18 cellular contexts compared by ENCODE assay signal in genomic region chr12:94754653-94755052, GRCh38.
A peak's percentile ranks its signal among the peaks of the same experiment; 100 is the strongest.
DNase-seq lines count a peak whose midpoint lies in the region; FAIRE-seq and TF ChIP-seq lines count a peak whose summit lies in the region.
"Had no signal": no experiment of that assay in that cellular context is flagged by ENCODE, and none has a peak within 500 bp of the region (broad histone marks: within the 10 kb centered on the region; RNA-seq: fewer than 3 reads in every experiment).

No MANE protein-coding gene starts in this region.

- H3K4me1 ChIP-seq in OCI-LY1 (ENCODE audit: insufficient read depth, low read length, severe bottlenecking) = no peaks in the 10 kb centered on the region
- no peaks in the 10 kb centered on the region for H3K4me1 ChIP-seq in endothelial cell of umbilical vein (ENCODE audit: control insufficient read depth, extremely low read depth, insufficient read depth, low read length)
- no peaks in the 10 kb centered on the region for H3K4me1 ChIP-seq in Peyer's patch
- H3K4me1 ChIP-seq: sigmoid colon had no signal

- DNase-seq in DMS53 (lab: John Stamatoyannopoulos, UW) (peak; percentile 38), DMS53 treated with DMSO at 0.1 percent for 48 hours (lab: John Stamatoyannopoulos, UW; ENCODE audit: unreplicated experiment) (no peak), endothelial cell of umbilical vein (ENCODE audit: low read depth, low spot score) (no peak), osteocyte (ENCODE audit: extremely low spot score, unreplicated experiment) (no peak), Peyer's patch (no peak), NCI-H748 (lab: John Stamatoyannopoulos, UW; ENCODE audit: unreplicated experiment) (no peak), frontal cortex (ENCODE audit: low spot score in 2 of 2) (no peak)
- DNase-seq: 8988T; activated CD4-positive, CD25-positive, alpha-beta regulatory T cell; activated naive CD4-positive, alpha-beta T cell; central memory CD4-positive, alpha-beta T cell; NCI-H1436 treated with DMSO at 0.1 percent for 48 hours; NCI-H446; sigmoid colon had no signal

- no peaks in the 10 kb centered on the region for H3K9me3 Mint-ChIP-seq in osteocyte (ENCODE audit: unreplicated experiment)
- H3K9me3 Mint-ChIP-seq: GM23338; stimulated activated effector memory CD8-positive, alpha-beta T cell treated with anti-CD3 and anti-CD28 coated beads, Interleukin-12 subunit alpha, Interleukin-12 subunit beta, amount 100 ng/mL, for 72 hours had no signal

- no TSS peak for BruUV-seq in endothelial cell of umbilical vein (replicated peaks; lab: Mats Ljungman, UMichigan)

- peaks cover 48% of the 10 kb centered on the region for H3K27me3 Mint-ChIP-seq in osteocyte (ENCODE audit: unreplicated experiment)

- TF ChIP-seq CTCF in OCI-LY1 (IDR thresholded peaks at IDR 0.05; ENCODE audit: low read length) = peak; percentile 33; the same call in 1 of the 2 replicates
- TF ChIP-seq CTCF in endothelial cell of umbilical vein (IDR thresholded peaks at IDR 0.05; ENCODE audit: extremely low read depth in 1 of 2, insufficient read depth in 1 of 2, low read depth in 1 of 2, low read length in 2 of 2) = peak; percentile 13 to 20
- peak; percentile 34 for TF ChIP-seq CTCF in osteocyte (IDR thresholded peaks at IDR 0.05)
- TF ChIP-seq CTCF in Peyer's patch (IDR thresholded peaks at IDR 0.05) = peak in 3 of 6 experiments; percentile 24 to 31 (median 25)

- H3K9me2 ChIP-seq in OCI-LY1 (ENCODE audit: low read depth, low read length) = no peaks in the 10 kb centered on the region

- H3K4me1 Mint-ChIP-seq in osteocyte (ENCODE audit: unreplicated experiment) = no peaks in the 10 kb centered on the region
- H3K4me1 Mint-ChIP-seq: GM23338; stimulated activated effector memory CD8-positive, alpha-beta T cell treated with anti-CD3 and anti-CD28 coated beads, Interleukin-12 subunit alpha, Interleukin-12 subunit beta, amount 100 ng/mL, for 72 hours had no signal

- no peaks in the 10 kb centered on the region for H3F3A ChIP-seq in OCI-LY1 (ENCODE audit: insufficient read depth, low read length)

- no peak overlapping the region for H3K4me3 Mint-ChIP-seq in osteocyte (ENCODE audit: unreplicated experiment)
- H3K4me3 Mint-ChIP-seq: GM23338; stimulated activated effector memory CD8-positive, alpha-beta T cell treated with anti-CD3 and anti-CD28 coated beads, Interleukin-12 subunit alpha, Interleukin-12 subunit beta, amount 100 ng/mL, for 72 hours had no signal

- H3K9me3 ChIP-seq in OCI-LY1 (ENCODE audit: low read length) (no peaks in the 10 kb centered on the region), endothelial cell of umbilical vein (replicated peaks; ENCODE audit: control insufficient read depth, insufficient read depth, low read length) (no peaks in the 10 kb centered on the region), Peyer's patch (no peaks in the 10 kb centered on the region)
- H3K9me3 ChIP-seq: sigmoid colon had no signal

- CTCF ChIA-PET in endothelial cell of umbilical vein (lab: Charles Lee) = interaction anchor here (1.2 kb wide), 1 partner anchor 40 kb away, joined by 4 read pairs; no protein-coding TSS in a partner anchor

- no peak overlapping the region for H3K27ac Mint-ChIP-seq in osteocyte (ENCODE audit: unreplicated experiment)
- H3K27ac Mint-ChIP-seq: GM23338; stimulated activated effector memory CD8-positive, alpha-beta T cell treated with anti-CD3 and anti-CD28 coated beads, Interleukin-12 subunit alpha, Interleukin-12 subunit beta, amount 100 ng/mL, for 72 hours had no signal

- H3K36me3 ChIP-seq in OCI-LY1 (ENCODE audit: insufficient read depth, low read length) (no peaks in the 10 kb centered on the region), endothelial cell of umbilical vein (ENCODE audit: control insufficient read depth in 2 of 2, extremely low read depth in 1 of 2, insufficient read depth in 2 of 2, low read length in 2 of 2) (no peaks in the 10 kb centered on the region), Peyer's patch (no peaks in the 10 kb centered on the region)
- H3K36me3 ChIP-seq: sigmoid colon had no signal

- H3K4me3 ChIP-seq in OCI-LY1 (ENCODE audit: low read depth, low read length, poor library complexity, severe bottlenecking) = no peak overlapping the region
- H3K4me3 ChIP-seq in endothelial cell of umbilical vein (replicated peaks in 1 of 3; ENCODE audit: insufficient read depth in 1 of 3, low read depth in 1 of 3, low read length in 3 of 3) = no peak overlapping the region
- no peak overlapping the region for H3K4me3 ChIP-seq in Peyer's patch
- H3K4me3 ChIP-seq: GM23338, K562, sigmoid colon had no signal

- no peaks in the 10 kb centered on the region for H3K27me3 ChIP-seq in OCI-LY1 (ENCODE audit: insufficient read depth, low read length)
- H3K27me3 ChIP-seq in endothelial cell of umbilical vein (ENCODE audit: control insufficient read depth in 2 of 2, insufficient read depth in 2 of 2, low read length in 2 of 2) = peaks cover 0 to 2% of the 10 kb centered on the region in 2 experiments
- H3K27me3 ChIP-seq in Peyer's patch = no peaks in the 10 kb centered on the region
- H3K27me3 ChIP-seq: sigmoid colon had no signal

- POLR2A ChIA-PET in endothelial cell of umbilical vein (lab: Charles Lee) = interaction anchor here (0.6 kb wide), 1 partner anchor 542 kb away, joined by 5 read pairs; no protein-coding TSS in a partner anchor

- no peaks in the 10 kb centered on the region for H3K36me3 Mint-ChIP-seq in osteocyte (ENCODE audit: unreplicated experiment)
- H3K36me3 Mint-ChIP-seq: stimulated activated effector memory CD8-positive, alpha-beta T cell treated with anti-CD3 and anti-CD28 coated beads, Interleukin-12 subunit alpha, Interleukin-12 subunit beta, amount 100 ng/mL, for 72 hours had no signal

- no peaks in the 10 kb centered on the region for H3K79me2 ChIP-seq in OCI-LY1 (ENCODE audit: insufficient read depth, low read length)
- no peaks in the 10 kb centered on the region for H3K79me2 ChIP-seq in endothelial cell of umbilical vein (ENCODE audit: control insufficient read depth, insufficient read depth, low read length)

- FAIRE-seq in endothelial cell of umbilical vein (lab: Jason Lieb, UNC) (peak; percentile 8), frontal cortex (lab: Jason Lieb, UNC) (no peak)
- FAIRE-seq: K562 had no signal

- H2AFZ ChIP-seq in OCI-LY1 (ENCODE audit: low read length) (no peak overlapping the region), endothelial cell of umbilical vein (ENCODE audit: low read depth, low read length) (no peak overlapping the region)
- H2AFZ ChIP-seq: GM23338 had no signal

- H3K4me2 ChIP-seq in OCI-LY1 (ENCODE audit: low read length) (no peak overlapping the region), endothelial cell of umbilical vein (ENCODE audit: insufficient read depth, low read length) (no peak overlapping the region)
- H3K4me2 ChIP-seq: GM23338 had no signal

- no peaks in the 10 kb centered on the region for H3K9me1 ChIP-seq in endothelial cell of umbilical vein (replicated peaks; ENCODE audit: control insufficient read depth, extremely low read depth, insufficient read depth, low read length)

- no peak overlapping the region for H3K9ac ChIP-seq in OCI-LY1 (ENCODE audit: low read length)
- H3K9ac ChIP-seq in endothelial cell of umbilical vein (replicated peaks; ENCODE audit: extremely low read depth, insufficient read depth, low read length) = no peak overlapping the region

- dilution Hi-C loops in endothelial cell of umbilical vein (cut with MboI; ENCODE audit: extremely low pct_ligation_motif_present, low sequenced_read_pairs) = no loop called here

- TF ChIP-seq POLR2A in endothelial cell of umbilical vein (IDR thresholded peaks at IDR 0.05; ENCODE audit: low read depth, low read length) (no peak), Peyer's patch (IDR thresholded peaks at IDR 0.05) (no peak)

- H4K20me1 ChIP-seq in OCI-LY1 (ENCODE audit: insufficient read depth, low read length) (no peaks in the 10 kb centered on the region), endothelial cell of umbilical vein (replicated peaks; ENCODE audit: control insufficient read depth, extremely low read depth, insufficient read depth, low read length) (no peaks in the 10 kb centered on the region)

- intact Hi-C loops in endothelial cell of umbilical vein (cut with micrococcal nuclease) = no loop called here

- H3K27ac ChIP-seq in OCI-LY1 (ENCODE audit: low read depth, low read length, poor library complexity, severe bottlenecking) = no peak overlapping the region
- H3K27ac ChIP-seq in endothelial cell of umbilical vein (ENCODE audit: insufficient read depth, low read depth, low read length) = no peak overlapping the region
- no peak overlapping the region for H3K27ac ChIP-seq in Peyer's patch
- H3K27ac ChIP-seq: sigmoid colon had no signal

TF ChIP-seq in endothelial cell of umbilical vein, 7 proteins besides CTCF, POLR2A, EP300 and RAD21:
- TF ChIP-seq GATA2 (IDR thresholded peaks at IDR 0.05; ENCODE audit: insufficient read depth, insufficient read length, low read depth, low read length) (no peak), FOS (IDR thresholded peaks at IDR 0.05; ENCODE audit: borderline replicate concordance, insufficient read depth, low read length) (no peak), JUN (IDR thresholded peaks at IDR 0.05; ENCODE audit: borderline replicate concordance, insufficient read depth, insufficient read length, low read depth) (no peak), POLR2AphosphoS5 (IDR thresholded peaks at IDR 0.05; ENCODE audit: insufficient read depth, low read depth, low read length) (no peak), EZH2 (IDR thresholded peaks at IDR 0.05; ENCODE audit: borderline replicate concordance, low read depth, low read length, severe bottlenecking) (no peak), MYC (IDR thresholded peaks at IDR 0.05; ENCODE audit: low read depth, low read length) (no peak), MAX (IDR thresholded peaks at IDR 0.05; ENCODE audit: insufficient read depth, insufficient read length) (no peak)
